8 cellular contexts compared by ENCODE assay signal in genomic region chr21:45981154-45981606, GRCh38. TPM values are rescaled to one million over a fixed set of nuclear protein-coding genes. Genes with fewer than 3 reads are reported as not detected.
A peak's percentile ranks its signal among the peaks of the same experiment; 100 is the strongest.
DNase-seq lines count a peak whose midpoint lies in the region; ATAC-seq, FAIRE-seq and TF ChIP-seq lines count a peak whose summit lies in the region.

No MANE protein-coding gene starts in this region.

- H3K4me3 ChIP-seq in bronchial epithelial cell (ENCODE audit: low read depth, low read length) (peak overlapping the region; percentile 33), iPS-20b (ENCODE audit: low read length) (peak overlapping the region; percentile 66), gastrocnemius medialis (peak overlapping the region; percentile 62 to 70 (median 68))

- H3K36me3 ChIP-seq in bronchial epithelial cell (ENCODE audit: control insufficient read depth, insufficient read depth, low read length) (no peaks in the 10 kb centered on the region), iPS-20b (ENCODE audit: insufficient read depth, low read depth, low read length) (peaks cover 18% of the 10 kb centered on the region; the same call in 1 of the 2 replicates), gastrocnemius medialis (peaks cover 0 to 2% of the 10 kb centered on the region in 2 donors)

- H3K9ac ChIP-seq in iPS-20b (ENCODE audit: low read depth, low read length) = peak overlapping the region; percentile 41; the same call in 1 of the 2 replicates

- DNase-seq in G401 (ENCODE audit: low spot score) (peak; percentile 80), NCI-H1092 (lab: John Stamatoyannopoulos, UW) (peak; percentile 40), bronchial epithelial cell (ENCODE audit: low read depth) (peak; percentile 27), gastrocnemius medialis (peak; percentile 59 to 77)

- peak; percentile 36 to 66 for TF ChIP-seq POLR2A in gastrocnemius medialis (IDR thresholded peaks at IDR 0.05)

- H3K4me1 ChIP-seq in iPS-20b (ENCODE audit: insufficient read depth, low read length) = peaks cover 5% of the 10 kb centered on the region
- H3K4me1 ChIP-seq in gastrocnemius medialis = peaks cover 5 to 6% of the 10 kb centered on the region in 2 donors

- peak; percentile 48 for FAIRE-seq in TTC549 (lab: Jason Lieb, UNC)
- FAIRE-seq in bronchial epithelial cell (lab: Jason Lieb, UNC) = no peak

- peaks cover 7% of the 10 kb centered on the region for H3K27me3 ChIP-seq in bronchial epithelial cell (ENCODE audit: control insufficient read depth, insufficient read depth, low read length)
- peaks cover 43% of the 10 kb centered on the region for H3K27me3 ChIP-seq in iPS-20b (ENCODE audit: insufficient read depth, low read length)
- peaks cover 0 to 2% (median 0%) of the 10 kb centered on the region in 3 donors for H3K27me3 ChIP-seq in gastrocnemius medialis

- intact Hi-C loops in gastrocnemius medialis (cut with DNase I; ENCODE audit: low total_unique reads) = no loop called here

- in situ Hi-C loops in G401 (cut with HindIII; ENCODE audit: low sequenced_read_pairs) = no loop called here
- in situ Hi-C loops in gastrocnemius medialis (cut with MboI; ENCODE audit: low sequenced_read_pairs in 4 of 4) = no loop called here

- no peak for TF ChIP-seq CTCF in bronchial epithelial cell (IDR thresholded peaks at IDR 0.05; ENCODE audit: insufficient read depth, low read length, severe bottlenecking)
- TF ChIP-seq CTCF in gastrocnemius medialis (IDR thresholded peaks at IDR 0.05 in 4 of 5, conservative IDR thresholded peaks at IDR 0.05 in 1 of 5) = no peak

- H3K27ac ChIP-seq in iPS-20b (ENCODE audit: low read length) = no peak overlapping the region
- H3K27ac ChIP-seq in gastrocnemius medialis = peak overlapping the region; percentile 69 to 85 (median 83)

- peak; percentile 55 to 68 for ATAC-seq in gastrocnemius medialis
- no peak for ATAC-seq in GM19328 (IDR thresholded peaks at IDR 0.05; ENCODE audit: unreplicated experiment)
- ATAC-seq in GM18907 (IDR thresholded peaks at IDR 0.05; ENCODE audit: unreplicated experiment) = no peak

- no peaks in the 10 kb centered on the region for H3K9me3 ChIP-seq in iPS-20b (ENCODE audit: insufficient read depth, low read depth, low read length)
- H3K9me3 ChIP-seq in gastrocnemius medialis = no peaks in the 10 kb centered on the region

RNA-seq across cellular contexts. Expression of gene COL6A1, which starts 0.4 kb away (rescaled TPM):
- total RNA-seq in G401 (2014; rRNA removed; shearing (Covaris generic)) = 83.0 and 85.1 TPM in 2 replicates
- total RNA-seq in bronchial epithelial cell (1.9 and 12.9 TPM in 2 replicates), gastrocnemius medialis (10 to 100 TPM; 50.5 to 97.8 (median 73.3) TPM)

Comparison
In these comparisons a context has a peak if more than half of its experiments do, and no peak if none do; other contexts are left out.
1. DNase-seq: peak in every context shown above with its lines; median percentile 80 in G401; 68 in gastrocnemius medialis; 40 in NCI-H1092; 27 in bronchial epithelial cell.
2. ATAC-seq: peak in gastrocnemius medialis (2 of 2); none in GM19328 (single experiment) and GM18907 (single experiment).
3. Peak in every context shown above with its lines, with median percentiles within 50 percentile points of each other: H3K4me3 ChIP-seq.